In genomic region chr3:151478376-151478702, GRCh38 we compare ENCODE assay signal across 13 cellular contexts. TPM values are rescaled to one million over a fixed set of nuclear protein-coding genes. Genes with fewer than 3 reads are reported as not detected.
DNase-seq lines count a peak whose midpoint lies in the region; ATAC-seq and TF ChIP-seq lines count a peak whose summit lies in the region.
"Had no signal": no experiment of that assay in that cellular context is flagged by ENCODE, and none has a peak within 500 bp of the region (broad histone marks: within the 10 kb centered on the region; RNA-seq: fewer than 3 reads in every experiment).

No MANE protein-coding gene starts in this region.

- peaks cover 0 to 3% of the 10 kb centered on the region in 2 donors for H3K27me3 Mint-ChIP-seq in stimulated activated naive B cell treated with anti-CD40 and anti-IgM and Interleukin-4, amounts not matched to agents 10 μg/mL and 1 μg/mL and 100 μg/mL, for 72 hours

- H3K79me2 ChIP-seq in PC-9 (ENCODE audit: low read depth) = no peaks in the 10 kb centered on the region

- H3K27ac ChIP-seq in PC-9 = no peak overlapping the region
- H3K27ac ChIP-seq: 22Rv1; BLaER1 treated with 17β-estradiol and CSF1 and Interleukin-3, amounts not matched to agents 10 nM and 100 nM had no signal

- peaks cover 20% of the 10 kb centered on the region for H3K4me1 ChIP-seq in PC-9 (replicated peaks; ENCODE audit: insufficient read depth)

- no peak overlapping the region for H3K4me3 ChIP-seq in PC-9
- H3K4me3 ChIP-seq: BLaER1 treated with 17β-estradiol and CSF1 and Interleukin-3, amounts not matched to agents 10 nM and 100 nM had no signal

- POLR2A ChIA-PET in PC-9 (lab: Charles Lee; ENCODE audit: unreplicated experiment) = no interaction called here

- H4K20me1 ChIP-seq in PC-9 (ENCODE audit: insufficient read depth) = no peaks in the 10 kb centered on the region
- H4K20me1 ChIP-seq: BLaER1 treated with 17β-estradiol and CSF1 and Interleukin-3, amounts not matched to agents 10 nM and 100 nM had no signal

- H3K4me2 ChIP-seq in PC-9 = peak overlapping the region; percentile 53
- H3K4me2 ChIP-seq: BLaER1 treated with 17β-estradiol and CSF1 and Interleukin-3, amounts not matched to agents 10 nM and 100 nM had no signal

- H3K9me3 ChIP-seq in PC-9 (ENCODE audit: insufficient read depth, low read depth) = no peaks in the 10 kb centered on the region; the same call in 1 of the 2 replicates

- no TSS peak for BruUV-seq in PC-9 (replicated peaks; lab: Mats Ljungman, UMichigan)

- no peaks in the 10 kb centered on the region for H3K36me3 ChIP-seq in PC-9 (ENCODE audit: low read depth)
- H3K36me3 ChIP-seq: BLaER1 treated with 17β-estradiol and CSF1 and Interleukin-3, amounts not matched to agents 10 nM and 100 nM had no signal

- H3K9me3 Mint-ChIP-seq in stimulated activated naive B cell treated with anti-CD40 and anti-IgM and Interleukin-4, amounts not matched to agents 10 μg/mL and 1 μg/mL and 100 μg/mL, for 72 hours = peaks cover 12 to 17% of the 10 kb centered on the region in 2 donors

- DNase-seq in DMS 273 (lab: John Stamatoyannopoulos, UW; ENCODE audit: unreplicated experiment) = peak; percentile 32
- no peak for DNase-seq in DMS 273 treated with DMSO at 0.1 percent for 48 hours (lab: John Stamatoyannopoulos, UW)
- no peak for DNase-seq in PC-9
- DNase-seq in fibroblast of peridontal ligament (ENCODE audit: extremely low read depth) = peak; percentile 9
- DNase-seq in sciatic nerve (ENCODE audit: low spot score) = no peak
- no peak for DNase-seq in HT-29 (ENCODE audit: low spot score)
- no peak for DNase-seq in AG08395 (ENCODE audit: low spot score)
- no peak for DNase-seq in stimulated activated naive B cell treated with anti-CD40 and anti-IgM and Interleukin-4, amounts not matched to agents 10 μg/mL and 1 μg/mL and 100 μg/mL, for 72 hours
- DNase-seq: CD4-positive, CD25-positive, alpha-beta regulatory T cell; GF-D8 had no signal

- H2AFZ ChIP-seq in PC-9 = no peak overlapping the region

- CTCF ChIA-PET in PC-9 (lab: Charles Lee) = no interaction called here

- H3K36me3 Mint-ChIP-seq in stimulated activated naive B cell treated with anti-CD40 and anti-IgM and Interleukin-4, amounts not matched to agents 10 μg/mL and 1 μg/mL and 100 μg/mL, for 72 hours = peaks cover 3 to 9% of the 10 kb centered on the region in 2 donors
- H3K36me3 Mint-ChIP-seq: CD4-positive, CD25-positive, alpha-beta regulatory T cell had no signal

- H3K9me2 ChIP-seq in PC-9 (ENCODE audit: insufficient read depth) = no peaks in the 10 kb centered on the region

- TF ChIP-seq CTCF in PC-9 (conservative IDR thresholded peaks at IDR 0.05) = no peak

- intact Hi-C loops in PC-9 (cut with micrococcal nuclease; ENCODE audit: unreplicated experiment) = no loop called here
- intact Hi-C loops in sciatic nerve (cut with DNase I) = no loop called here

- no peak overlapping the region for H3K4me3 Mint-ChIP-seq in stimulated activated naive B cell treated with anti-CD40 and anti-IgM and Interleukin-4, amounts not matched to agents 10 μg/mL and 1 μg/mL and 100 μg/mL, for 72 hours
- H3K4me3 Mint-ChIP-seq: CD4-positive, CD25-positive, alpha-beta regulatory T cell had no signal

- no peaks in the 10 kb centered on the region for H3K4me1 Mint-ChIP-seq in stimulated activated naive B cell treated with anti-CD40 and anti-IgM and Interleukin-4, amounts not matched to agents 10 μg/mL and 1 μg/mL and 100 μg/mL, for 72 hours
- H3K4me1 Mint-ChIP-seq: CD4-positive, CD25-positive, alpha-beta regulatory T cell had no signal

- no peaks in the 10 kb centered on the region for H3F3A ChIP-seq in PC-9 (ENCODE audit: insufficient read depth, low read depth)

- H3K27ac Mint-ChIP-seq in stimulated activated naive B cell treated with anti-CD40 and anti-IgM and Interleukin-4, amounts not matched to agents 10 μg/mL and 1 μg/mL and 100 μg/mL, for 72 hours = no peak overlapping the region
- H3K27ac Mint-ChIP-seq: CD4-positive, CD25-positive, alpha-beta regulatory T cell had no signal

- peak; percentile 74 for ATAC-seq in sciatic nerve
- no peak for ATAC-seq in stimulated activated naive B cell treated with anti-CD40 and anti-IgM and Interleukin-4, amounts not matched to agents 10 μg/mL and 1 μg/mL and 100 μg/mL, for 72 hours (replicated peaks)
- ATAC-seq: HCT116 had no signal

- no peaks in the 10 kb centered on the region for H3K27me3 ChIP-seq in PC-9 (ENCODE audit: insufficient read depth, low read depth)
- H3K27me3 ChIP-seq: BLaER1 treated with 17β-estradiol and CSF1 and Interleukin-3, amounts not matched to agents 10 nM and 100 nM had no signal

RNA-seq across cellular contexts. Expression of gene IGSF10, which starts 17.5 kb away (rescaled TPM):
- total RNA-seq in PC-9 (2021) = 0.25 and 0.55 TPM in 2 replicates
- total RNA-seq in sciatic nerve = 1.2 TPM
- 0.70 and 2.2 TPM in 2 replicates for total RNA-seq in HT-29 (2014; rRNA removed; shearing (Covaris generic))
- total RNA-seq: CD4-positive, CD25-positive, alpha-beta regulatory T cell had no signal

Comparison
In these comparisons a context has a peak if more than half of its experiments do, and no peak if none do; other contexts are left out.
1. DNase-seq: peak in DMS 273 (single experiment) and fibroblast of peridontal ligament (single experiment); none in DMS 273 treated with DMSO at 0.1 percent for 48 hours (single experiment), PC-9 (0 of 2), sciatic nerve (single experiment), HT-29 (single experiment), AG08395 (single experiment) and stimulated activated naive B cell treated with anti-CD40 and anti-IgM and Interleukin-4, amounts not matched to agents 10 μg/mL and 1 μg/mL and 100 μg/mL, for 72 hours (single experiment).